In genomic region chr3:115982629-115983028, GRCh38 we compare ENCODE assay signal across 12 cellular contexts.
"Had no signal": no experiment of that assay in that cellular context is flagged by ENCODE, and none has a peak within 500 bp of the region (broad histone marks: within the 10 kb centered on the region; RNA-seq: fewer than 3 reads in every experiment).

No MANE protein-coding gene starts in this region.

- H3K27ac Mint-ChIP-seq: activated CD4-positive, alpha-beta T cell treated with anti-CD3 and anti-CD28 coated beads for 36 hours; activated CD8-positive, alpha-beta T cell treated with anti-CD3 and anti-CD28 coated beads for 36 hours; naive thymus-derived CD4-positive, alpha-beta T cell; progenitor cell of endocrine pancreas had no signal

- DNase-seq: activated CD4-positive, alpha-beta T cell treated with anti-CD3 and anti-CD28 coated beads for 36 hours; activated CD8-positive, alpha-beta memory T cell treated with anti-CD3 and anti-CD28 coated beads, Interleukin-2, amount 50 U/mL, for 4 hours; activated CD8-positive, alpha-beta T cell treated with anti-CD3 and anti-CD28 coated beads for 36 hours; activated naive CD4-positive, alpha-beta T cell; glutamatergic neuron; left cardiac atrium; naive thymus-derived CD4-positive, alpha-beta T cell; right cardiac atrium; small intestine; tibial artery had no signal

- H3K36me3 Mint-ChIP-seq: naive thymus-derived CD4-positive, alpha-beta T cell had no signal

- H3K27me3 Mint-ChIP-seq: progenitor cell of endocrine pancreas had no signal

- H3K4me1 Mint-ChIP-seq: activated CD4-positive, alpha-beta T cell treated with anti-CD3 and anti-CD28 coated beads for 36 hours; naive thymus-derived CD4-positive, alpha-beta T cell had no signal

- H3K4me3 Mint-ChIP-seq: activated CD4-positive, alpha-beta T cell treated with anti-CD3 and anti-CD28 coated beads for 36 hours; activated CD8-positive, alpha-beta T cell treated with anti-CD3 and anti-CD28 coated beads for 36 hours; naive thymus-derived CD4-positive, alpha-beta T cell had no signal

- ATAC-seq: activated CD4-positive, alpha-beta T cell treated with anti-CD3 and anti-CD28 coated beads for 36 hours; activated CD8-positive, alpha-beta T cell treated with anti-CD3 and anti-CD28 coated beads for 36 hours; esophagus mucosa; naive thymus-derived CD4-positive, alpha-beta T cell; right cardiac atrium had no signal

- H3K9me3 Mint-ChIP-seq: activated CD8-positive, alpha-beta T cell treated with anti-CD3 and anti-CD28 coated beads for 36 hours had no signal
